ENCODE assay signal across 11 cellular contexts in genomic region chr1:112359961-112360767, GRCh38. TPM values are rescaled to one million over a fixed set of nuclear protein-coding genes. Genes with fewer than 3 reads are reported as not detected.
DNase-seq lines count a peak whose midpoint lies in the region; ATAC-seq, FAIRE-seq and TF ChIP-seq lines count a peak whose summit lies in the region.
"Had no signal": no experiment of that assay in that cellular context is flagged by ENCODE, and none has a peak within 500 bp of the region (broad histone marks: within the 10 kb centered on the region; RNA-seq: fewer than 3 reads in every experiment).

No MANE protein-coding gene starts in this region.

- in situ Hi-C loops in HepG2 (cut with HindIII; ENCODE audit: extremely low pct_ligation_motif_present, low pct_unique_long_range_greater_than_20kb): no loop called here

- CTCF ChIA-PET in HepG2 (lab: Yijun Ruan, JAX; ENCODE audit: low intra/inter-chr PET ratio, low total read pairs): interaction anchor here (3.1 kb wide), 1 partner anchor 10 kb away, joined by 22 read pairs; no protein-coding TSS in a partner anchor
- CTCF ChIA-PET in activated CD4-positive, alpha-beta T cell treated with anti-CD3 and anti-CD28 coated beads, Interleukin-2, amount 10 ng/mL, durations not matched to agents 7 days and 5 days (lab: Charles Lee): no interaction called here

- TF ChIP-seq EP300 in HepG2 (IDR thresholded peaks at IDR 0.05; ENCODE audit: low read depth in 2 of 2, low read length in 2 of 2) (no peak), HepG2 (CRISPR knock-in tag; IDR thresholded peaks at IDR 0.05; ENCODE audit: borderline replicate concordance) (no peak)

- H3K27me3 ChIP-seq in endodermal cell (ENCODE audit: control insufficient read depth, insufficient read depth, low read length, poor library complexity, severe bottlenecking) (no peaks in the 10 kb centered on the region), HepG2 (ENCODE audit: control insufficient read depth in 1 of 2, insufficient read depth in 2 of 2, low read length in 2 of 2) (no peaks in the 10 kb centered on the region)

- H3K9ac ChIP-seq in endodermal cell (ENCODE audit: extremely low read depth, low read length, poor library complexity, severe bottlenecking): no peak overlapping the region
- no peak overlapping the region for H3K9ac ChIP-seq in HepG2 (ENCODE audit: insufficient read depth, low read depth, low read length)

- no peak overlapping the region for H3K27ac ChIP-seq in endodermal cell (ENCODE audit: low read depth, low read length)
- no peak overlapping the region for H3K27ac ChIP-seq in HepG2 (ENCODE audit: extremely low read length, insufficient read depth, low read length)
- H3K27ac ChIP-seq: WERI-Rb-1 had no signal

- peak overlapping the region; percentile 78 for H3K27ac Mint-ChIP-seq in HFFc6
- H3K27ac Mint-ChIP-seq in endodermal cell: no peak overlapping the region
- H3K27ac Mint-ChIP-seq in activated CD4-positive, alpha-beta T cell treated with anti-CD3 and anti-CD28 coated beads, Interleukin-2, amount 10 ng/mL, durations not matched to agents 7 days and 5 days: no peak overlapping the region

- H4K20me1 ChIP-seq in HepG2 (ENCODE audit: insufficient read depth, low read length): no peaks in the 10 kb centered on the region; the same call in 1 of the 2 replicates

- no peak overlapping the region for H2AFZ ChIP-seq in HepG2 (ENCODE audit: low read length)

- BruUV-seq in HepG2 (replicated peaks; lab: Mats Ljungman, UMichigan): no TSS peak

- H3K36me3 ChIP-seq in endodermal cell (ENCODE audit: control insufficient read depth, insufficient read depth, low read length) (no peaks in the 10 kb centered on the region), HepG2 (replicated peaks in 1 of 2; ENCODE audit: control insufficient read depth in 1 of 2, insufficient read depth in 2 of 2, low read length in 2 of 2) (no peaks in the 10 kb centered on the region)
- H3K36me3 ChIP-seq: WERI-Rb-1 had no signal

- H3K9me3 Mint-ChIP-seq in HFFc6: no peaks in the 10 kb centered on the region
- H3K9me3 Mint-ChIP-seq in endodermal cell: no peaks in the 10 kb centered on the region
- no peaks in the 10 kb centered on the region for H3K9me3 Mint-ChIP-seq in activated CD4-positive, alpha-beta T cell treated with anti-CD3 and anti-CD28 coated beads, Interleukin-2, amount 10 ng/mL, durations not matched to agents 7 days and 5 days

- no peak for FAIRE-seq in HepG2 (lab: Jason Lieb, UNC)
- FAIRE-seq: G401.6 had no signal

- no peak for TF ChIP-seq POLR2A in HepG2 (IDR thresholded peaks at IDR 0.05; ENCODE audit: insufficient read depth in 1 of 2, low read depth in 2 of 2, low read length in 2 of 2)

- H3K27me3 Mint-ChIP-seq in HFFc6 (ENCODE audit: insufficient read depth): peaks cover 23% of the 10 kb centered on the region
- H3K27me3 Mint-ChIP-seq in endodermal cell (ENCODE audit: insufficient read depth): peaks cover 19% of the 10 kb centered on the region
- H3K27me3 Mint-ChIP-seq in activated CD4-positive, alpha-beta T cell treated with anti-CD3 and anti-CD28 coated beads, Interleukin-2, amount 10 ng/mL, durations not matched to agents 7 days and 5 days: peaks cover 30% of the 10 kb centered on the region

- DNase-seq in HFFc6 (peak; percentile 50), endodermal cell (peak; percentile 66), HepG2 (ENCODE audit: low spot score) (peak; percentile 25), stromal cell of bone marrow (ENCODE audit: low read depth) (peak; percentile 44), NCI-H1092 treated with DMSO at 0.1 percent for 48 hours (lab: John Stamatoyannopoulos, UW) (no peak)
- DNase-seq in activated CD4-positive, alpha-beta T cell treated with anti-CD3 and anti-CD28 coated beads, Interleukin-2, amount 10 ng/mL, durations not matched to agents 7 days and 5 days: no peak
- DNase-seq: MM.1S, WERI-Rb-1 had no signal

- POLR2A ChIA-PET in HepG2 (lab: Yijun Ruan, JAX): no interaction called here
- POLR2A ChIA-PET in activated CD4-positive, alpha-beta T cell treated with anti-CD3 and anti-CD28 coated beads, Interleukin-2, amount 10 ng/mL, durations not matched to agents 7 days and 5 days (lab: Charles Lee): no interaction called here

- ATAC-seq in HepG2 (peak; percentile 36), GM18519 (IDR thresholded peaks at IDR 0.05; ENCODE audit: low FRiP score, unreplicated experiment) (no peak), HG02981 (IDR thresholded peaks at IDR 0.05; ENCODE audit: unreplicated experiment) (no peak)

- H3K4me1 Mint-ChIP-seq in HFFc6 (ENCODE audit: low read depth) (peaks cover 21% of the 10 kb centered on the region), endodermal cell (no peaks in the 10 kb centered on the region)
- H3K4me1 Mint-ChIP-seq in activated CD4-positive, alpha-beta T cell treated with anti-CD3 and anti-CD28 coated beads, Interleukin-2, amount 10 ng/mL, durations not matched to agents 7 days and 5 days: no peaks in the 10 kb centered on the region

- H3K4me2 ChIP-seq in HepG2 (ENCODE audit: low read depth, low read length): no peak overlapping the region

- H3K4me3 Mint-ChIP-seq in HFFc6: peak overlapping the region; percentile 56
- H3K4me3 Mint-ChIP-seq in endodermal cell: no peak overlapping the region
- no peak overlapping the region for H3K4me3 Mint-ChIP-seq in activated CD4-positive, alpha-beta T cell treated with anti-CD3 and anti-CD28 coated beads, Interleukin-2, amount 10 ng/mL, durations not matched to agents 7 days and 5 days

- H3K4me3 ChIP-seq in endodermal cell (ENCODE audit: low read length) (no peak overlapping the region), HepG2 (replicated peaks in 1 of 3; ENCODE audit: insufficient read depth in 1 of 3, low read depth in 2 of 3, low read length in 3 of 3) (no peak overlapping the region)

- no peaks in the 10 kb centered on the region for H3K4me1 ChIP-seq in endodermal cell (ENCODE audit: control insufficient read depth, insufficient read depth, low read length)
- H3K4me1 ChIP-seq in HepG2 (ENCODE audit: insufficient read depth, low read length): peaks cover 16% of the 10 kb centered on the region

- H3K9me3 ChIP-seq in endodermal cell (ENCODE audit: control insufficient read depth, low read length) (no peaks in the 10 kb centered on the region), HepG2 (ENCODE audit: low read length) (no peaks in the 10 kb centered on the region)

- TF ChIP-seq CTCF in HFFc6 (IDR thresholded peaks at IDR 0.05) (no peak), endodermal cell (conservative IDR thresholded peaks at IDR 0.05) (no peak), HepG2 (CRISPR knock-in tag; IDR thresholded peaks at IDR 0.05) (no peak)

- H3K79me2 ChIP-seq in HepG2 (ENCODE audit: insufficient read depth, low read length): no peaks in the 10 kb centered on the region

- intact Hi-C loops in HepG2 (cut with micrococcal nuclease; ENCODE audit: unreplicated experiment): no loop called here

- no peak for TF ChIP-seq RAD21 in HepG2 (CRISPR knock-in tag; IDR thresholded peaks at IDR 0.05)

- 82 to 83% methylated on average over 9 to 11 of the region's 11 CpGs for WGBS in endodermal cell (ENCODE audit: insufficient coverage in 1 of 2, insufficient read length in 1 of 2), 2 experiments
- 31% methylated on average over 11 of the region's 11 CpGs for WGBS in HepG2 (ENCODE audit: low lambda C conversion rate)

- H3K36me3 Mint-ChIP-seq in HFFc6 (ENCODE audit: low read depth) (no peaks in the 10 kb centered on the region), endodermal cell (ENCODE audit: low read depth) (no peaks in the 10 kb centered on the region)
- H3K36me3 Mint-ChIP-seq in activated CD4-positive, alpha-beta T cell treated with anti-CD3 and anti-CD28 coated beads, Interleukin-2, amount 10 ng/mL, durations not matched to agents 7 days and 5 days (ENCODE audit: low read depth): no peaks in the 10 kb centered on the region

TF ChIP-seq in HepG2, 621 proteins besides CTCF, POLR2A, EP300 and RAD21 (continues in another document):
- no peak for TF ChIP-seq JUND (CRISPR knock-in tag; IDR thresholded peaks at IDR 0.05)

RNA-seq across cellular contexts. Expression of gene CTTNBP2NL, which starts 35.9 kb away (rescaled TPM):
- total RNA-seq in HFFc6 (2021; fragmentation: NEBNext Ultra II Directional; extraction: Animal tissue kit (Norgen Biotek cat#: 25700)): 10 to 100 TPM; 71.9 to 80.8 (median 76.5) TPM
- total RNA-seq in endodermal cell: 10 to 100 TPM; 36.0 to 41.5 TPM
- 22.2 TPM for polyA plus RNA-seq in endodermal cell (2013, experiment 1 of 2)
- 22.9 TPM for polyA plus RNA-seq in endodermal cell (2013, experiment 2 of 2)
- 4.1 and 6.1 TPM in 2 replicates for total RNA-seq in HepG2 (2016; rRNA removed; fragmentation: Illumina TruSeq; extraction: Trizol)
- 0.79 and 1.0 TPM in 2 replicates for total RNA-seq in HepG2 (2016; cell fraction: cytosol; rRNA removed; fragmentation: Illumina TruSeq; extraction: Trizol; ENCODE audit: low read depth)
- total RNA-seq in HepG2 (2016; cell fraction: insoluble cytoplasmic fraction; rRNA removed; fragmentation: Illumina TruSeq; extraction: Trizol): 3.9 and 7.0 TPM in 2 replicates
- total RNA-seq in HepG2 (2016; cell fraction: membrane; rRNA removed; fragmentation: Illumina TruSeq; extraction: Trizol): 2.7 and 3.0 TPM in 2 replicates
- total RNA-seq in HepG2 (2016; cell fraction: nucleus; rRNA removed; fragmentation: Illumina TruSeq; extraction: Trizol): 3.4 and 3.8 TPM in 2 replicates
- polyA plus RNA-seq in HepG2 (2011; rRNA removed): 2.1 and 3.0 TPM in 2 replicates
- 1.1 and 2.2 TPM in 2 replicates for polyA plus RNA-seq in HepG2 (2011; cell fraction: cytosol; rRNA removed)
- 3.2 and 3.8 TPM in 2 replicates for polyA plus RNA-seq in HepG2 (2011; cell fraction: nucleus; rRNA removed)
- polyA plus RNA-seq in HepG2 (2012): 3.3 and 3.8 TPM in 2 replicates
- polyA plus RNA-seq in HepG2 (2016; cell fraction: cytosol; fragmentation: Illumina TruSeq; extraction: Trizol; ENCODE audit: low read depth): 0.33 and 0.38 TPM in 2 replicates
- 4.1 and 4.2 TPM in 2 replicates for polyA plus RNA-seq in HepG2 (2016; cell fraction: insoluble cytoplasmic fraction; fragmentation: Illumina TruSeq; extraction: Trizol; ENCODE audit: low read depth)
- polyA plus RNA-seq in HepG2 (2016; cell fraction: membrane; fragmentation: Illumina TruSeq; extraction: Trizol; ENCODE audit: low read depth): 0.71 and 0.99 TPM in 2 replicates
- 2.9 and 4.9 TPM in 2 replicates for polyA plus RNA-seq in HepG2 (2016; cell fraction: nucleus; fragmentation: Illumina TruSeq; extraction: Trizol; ENCODE audit: insufficient read depth, low read depth)
- polyA minus RNA-seq in HepG2 (2011; rRNA and poly(A)+ RNA removed; ENCODE audit: low replicate concordance): 6.0 and 23.5 TPM in 2 replicates
- 2.5 and 3.6 TPM in 2 replicates for polyA minus RNA-seq in HepG2 (2011; cell fraction: cytosol; rRNA and poly(A)+ RNA removed)
- polyA minus RNA-seq in HepG2 (2011; cell fraction: nucleus; rRNA and poly(A)+ RNA removed): 17.0 and 19.6 TPM in 2 replicates
- 1 to 10 TPM in 1 of 2 experiments, under 1 TPM in 1; 0.84 to 1.2 TPM for total RNA-seq in activated CD4-positive, alpha-beta T cell treated with anti-CD3 and anti-CD28 coated beads, Interleukin-2, amount 10 ng/mL, durations not matched to agents 7 days and 5 days

Comparison
In these comparisons a context has a peak if more than half of its experiments do, and no peak if none do; other contexts are left out.
1. DNase-seq: peak in HFFc6 (single experiment), endodermal cell (single experiment), HepG2 (single experiment) and stromal cell of bone marrow (single experiment); none in activated CD4-positive, alpha-beta T cell treated with anti-CD3 and anti-CD28 coated beads, Interleukin-2, amount 10 ng/mL, durations not matched to agents 7 days and 5 days (single experiment) and NCI-H1092 treated with DMSO at 0.1 percent for 48 hours (single experiment).